In genomic region chr19:49589391-49589790, GRCh38 we compare ENCODE assay signal across 9 cellular contexts. TPM values are rescaled to one million over a fixed set of nuclear protein-coding genes. Genes with fewer than 3 reads are reported as not detected.
DNase-seq lines count a peak whose midpoint lies in the region; ATAC-seq, FAIRE-seq and TF ChIP-seq lines count a peak whose summit lies in the region.
"Had no signal": no experiment of that assay in that cellular context is flagged by ENCODE, and none has a peak within 500 bp of the region (broad histone marks: within the 10 kb centered on the region; RNA-seq: fewer than 3 reads in every experiment).

No MANE protein-coding gene starts in this region.

- H3K18ac ChIP-seq in H9 (ENCODE audit: insufficient read length, low read depth, low read length) = no peak overlapping the region

- no peaks in the 10 kb centered on the region for H4K20me1 ChIP-seq in H9 (ENCODE audit: control insufficient read depth, insufficient read depth, insufficient read length)

- peaks cover 14% of the 10 kb centered on the region for H3K23me2 ChIP-seq in H9 (ENCODE audit: insufficient read length, low read depth, low read length, poor library complexity, severe bottlenecking)

- no peak overlapping the region for H2BK15ac ChIP-seq in H9 (ENCODE audit: low read depth, low read length)

- peak overlapping the region in 2 of 3 donors; percentile 94 to 97 for H3K27ac Mint-ChIP-seq in CD4-positive, CD25-positive, alpha-beta regulatory T cell
- peak overlapping the region in 2 of 3 experiments; percentile 49 to 88; a peak in 3 of 7 replicates for H3K27ac Mint-ChIP-seq in H9

- intact Hi-C loops in colonic mucosa (cut with DNase I) = no loop called here
- intact Hi-C loops in pancreas (cut with DNase I) = loop anchor here in 1 of 3 donors (10.0 kb wide), 1 partner anchor 85 kb away; the partner anchor contains the start of gene PRMT1

- peaks cover 33% of the 10 kb centered on the region for H3K4me1 ChIP-seq in CD4-positive, CD25-positive, alpha-beta regulatory T cell (ENCODE audit: control insufficient read depth, insufficient read depth, low read length, poor library complexity, severe bottlenecking)
- H3K4me1 ChIP-seq in H9 (ENCODE audit: insufficient read depth, low read length) = no peaks in the 10 kb centered on the region; the same call in 1 of the 2 replicates
- no peaks in the 10 kb centered on the region for H3K4me1 ChIP-seq in colonic mucosa
- no peaks in the 10 kb centered on the region for H3K4me1 ChIP-seq in pancreas

- H2BK120ac ChIP-seq in H9 (ENCODE audit: low read depth, low read length, poor library complexity, severe bottlenecking) = no peak overlapping the region

- H3K27me3 Mint-ChIP-seq in CD4-positive, CD25-positive, alpha-beta regulatory T cell = peaks cover 7% of the 10 kb centered on the region
- no peaks in the 10 kb centered on the region for H3K27me3 Mint-ChIP-seq in H9 (ENCODE audit: low read depth)

- no peak overlapping the region for H3K23ac ChIP-seq in H9 (ENCODE audit: insufficient read length, low read depth, low read length)

- no peak overlapping the region for H4K5ac ChIP-seq in H9 (ENCODE audit: insufficient read length, low read depth, low read length)

- no peak overlapping the region for H3K4me3 ChIP-seq in CD4-positive, CD25-positive, alpha-beta regulatory T cell (ENCODE audit: low read depth, low read length)
- H3K4me3 ChIP-seq in colonic mucosa (no peak overlapping the region), pancreas (no peak overlapping the region)

- H3K14ac ChIP-seq in H9 (ENCODE audit: insufficient read depth, low read length) = no peak overlapping the region

- peaks cover 2% of the 10 kb centered on the region; the same call in 1 of the 2 replicates for H3K79me2 ChIP-seq in H9 (ENCODE audit: insufficient read depth, low read length)

- H3K36me3 Mint-ChIP-seq in CD4-positive, CD25-positive, alpha-beta regulatory T cell = peaks cover 10% of the 10 kb centered on the region
- H3K36me3 Mint-ChIP-seq in H9 (ENCODE audit: insufficient read depth in 1 of 3, low read depth in 3 of 3) = peaks cover 8 to 10% (median 9%) of the 10 kb centered on the region in 3 experiments; a peak in 6 of 7 replicates

- peak overlapping the region; percentile 40 to 94 (median 81) for H3K4me3 Mint-ChIP-seq in CD4-positive, CD25-positive, alpha-beta regulatory T cell
- peak overlapping the region in 1 of 2 experiments; percentile 60; a peak in 2 of 5 replicates for H3K4me3 Mint-ChIP-seq in H9

- H3K79me1 ChIP-seq in H9 (ENCODE audit: insufficient read depth, low read depth, low read length, poor library complexity, severe bottlenecking) = peaks cover 4% of the 10 kb centered on the region

- H3K4me2 ChIP-seq in H9 (ENCODE audit: insufficient read depth, insufficient read length, low read length) = no peak overlapping the region

- no peak for DNase-seq in CD4-positive, CD25-positive, alpha-beta regulatory T cell
- no peak for DNase-seq in H9
- no peak for DNase-seq in colonic mucosa
- peak in 1 of 6 donors; percentile 28 for DNase-seq in pancreas
- DNase-seq in NCI-H2081 treated with DMSO at 0.1 percent for 48 hours (lab: John Stamatoyannopoulos, UW) = no peak
- no peak for DNase-seq in NCI-H1048 (lab: John Stamatoyannopoulos, UW)
- no peak for DNase-seq in NK-92 (lab: John Stamatoyannopoulos, UW; ENCODE audit: unreplicated experiment)

- H2AFZ ChIP-seq in H9 (ENCODE audit: low read length) = no peak overlapping the region

- no peak overlapping the region for H4K91ac ChIP-seq in H9 (ENCODE audit: insufficient read length, low read depth, low read length)

- no CpG with 5 or more reads among the region's 5 CpGs for WGBS in H9 (ENCODE audit: extremely low coverage, insufficient read length, low lambda C conversion rate)
- WGBS in pancreas, 2 donors = 63 to 66% methylated on average over 4 of the region's 5 CpGs

- H3K9me3 ChIP-seq in CD4-positive, CD25-positive, alpha-beta regulatory T cell (ENCODE audit: control insufficient read depth in 2 of 2, low read length in 2 of 2) = no peaks in the 10 kb centered on the region
- H3K9me3 ChIP-seq in H9 (ENCODE audit: control insufficient read depth, low read depth, low read length) = no peaks in the 10 kb centered on the region
- H3K9me3 ChIP-seq in colonic mucosa = no peaks in the 10 kb centered on the region
- H3K9me3 ChIP-seq in pancreas = no peaks in the 10 kb centered on the region

- no peak for FAIRE-seq in pancreas (lab: Jason Lieb, UNC)

- no peak overlapping the region for H2AK5ac ChIP-seq in H9 (ENCODE audit: insufficient read length, low read length)

- peaks cover 0 to 41% (median 24%) of the 10 kb centered on the region in 4 donors for H3K4me1 Mint-ChIP-seq in CD4-positive, CD25-positive, alpha-beta regulatory T cell
- H3K4me1 Mint-ChIP-seq in H9 = peaks cover 15 to 31% of the 10 kb centered on the region in 2 experiments

- no peak overlapping the region for H3K56ac ChIP-seq in H9 (ENCODE audit: insufficient read length, low read depth, low read length)

- ATAC-seq in CD4-positive, CD25-positive, alpha-beta regulatory T cell (ENCODE audit: low read depth in 2 of 2) = no peak
- no peak for ATAC-seq in pancreas
- ATAC-seq in HG03432 (IDR thresholded peaks at IDR 0.05; ENCODE audit: unreplicated experiment) = no peak

- H3K9me3 Mint-ChIP-seq in CD4-positive, CD25-positive, alpha-beta regulatory T cell = no peaks in the 10 kb centered on the region
- no peaks in the 10 kb centered on the region; a peak in 2 of 5 replicates for H3K9me3 Mint-ChIP-seq in H9
- H3K9me3 Mint-ChIP-seq: activated T-helper 1 cell treated with anti-CD3 and anti-CD28 coated beads, Interleukin-12 subunit alpha, Interleukin-12 subunit beta, Interleukin-2, Interleukin-4 antibody, amounts not matched to agents 30 ng/mL and 10 ng/mL and 1 ng/mL, durations not matched to agents 14 hours and 24 hours and 36 hours had no signal

- TF ChIP-seq CTCF in H9 (conservative IDR thresholded peaks at IDR 0.05) (no peak), colonic mucosa (IDR thresholded peaks at IDR 0.05) (no peak), pancreas (IDR thresholded peaks at IDR 0.05) (no peak)

- no peak overlapping the region for H2BK20ac ChIP-seq in H9 (ENCODE audit: low read depth, low read length, poor library complexity, severe bottlenecking)

- H4K8ac ChIP-seq in H9 (replicated peaks; ENCODE audit: insufficient read length, low read depth, low read length) = no peak overlapping the region

- no peak overlapping the region for H3K9ac ChIP-seq in H9 (ENCODE audit: extremely low read depth, insufficient read length, low read length)
- H3K9ac ChIP-seq in colonic mucosa (ENCODE audit: low read depth in 2 of 2, low read length in 2 of 2) = no peak overlapping the region

- peaks cover 7% of the 10 kb centered on the region for H3K36me3 ChIP-seq in CD4-positive, CD25-positive, alpha-beta regulatory T cell (ENCODE audit: control insufficient read depth, insufficient read depth, low read length)
- no peaks in the 10 kb centered on the region for H3K36me3 ChIP-seq in colonic mucosa
- H3K36me3 ChIP-seq in pancreas = peaks cover 0 to under 1% (median 0%) of the 10 kb centered on the region in 3 donors

- H2BK12ac ChIP-seq in H9 (ENCODE audit: insufficient read length, low read depth, low read length) = no peak overlapping the region

- no peak overlapping the region for H2BK5ac ChIP-seq in H9 (ENCODE audit: insufficient read length, low read length)

- peak overlapping the region; percentile 85 for H3K27ac ChIP-seq in CD4-positive, CD25-positive, alpha-beta regulatory T cell (ENCODE audit: insufficient read depth, low read length, poor library complexity, severe bottlenecking)
- H3K27ac ChIP-seq in H9 (ENCODE audit: insufficient read length, low read depth, low read length) (no peak overlapping the region), colonic mucosa (peak overlapping the region; percentile 91), pancreas (peak overlapping the region; percentile 28 to 92 (median 85))

- H3K27me3 ChIP-seq in CD4-positive, CD25-positive, alpha-beta regulatory T cell (ENCODE audit: control insufficient read depth, insufficient read depth, low read length) = no peaks in the 10 kb centered on the region
- no peaks in the 10 kb centered on the region for H3K27me3 ChIP-seq in H9 (ENCODE audit: insufficient read depth, low read length)
- H3K27me3 ChIP-seq in colonic mucosa = no peaks in the 10 kb centered on the region
- no peaks in the 10 kb centered on the region for H3K27me3 ChIP-seq in pancreas

- H3K4ac ChIP-seq in H9 (ENCODE audit: low read depth, low read length) = no peak overlapping the region

- H3T11ph ChIP-seq in H9 (ENCODE audit: low read length) = no peak overlapping the region

RNA-seq across cellular contexts. Expression of gene PRR12, which starts 1.6 kb away (rescaled TPM):
- total RNA-seq in CD4-positive, CD25-positive, alpha-beta regulatory T cell = 50.2 TPM
- polyA plus RNA-seq in CD4-positive, CD25-positive, alpha-beta regulatory T cell = under 1 TPM; 0.05 to 0.18 (median 0.16) TPM
- total RNA-seq in H9 (2021) (64.2 and 65.9 TPM in 2 replicates), colonic mucosa (10 to 100 TPM; 17.5 to 33.1 TPM), pancreas (10 to 100 TPM in 3 of 6 donors, 1 to 10 TPM in 3; 8.3 to 17.7 (median 9.5) TPM)
- 10 to 100 TPM; 14.0 to 18.9 TPM for polyA plus RNA-seq in pancreas

RNA-seq across cellular contexts. Expression of gene PRRG2, which starts 8.3 kb away (rescaled TPM):
- total RNA-seq in CD4-positive, CD25-positive, alpha-beta regulatory T cell = 0.84 TPM
- polyA plus RNA-seq in CD4-positive, CD25-positive, alpha-beta regulatory T cell = not detected
- total RNA-seq in H9 (2021) (3.3 and 3.5 TPM in 2 replicates), colonic mucosa (10 to 100 TPM; 16.2 to 20.2 TPM), pancreas (1 to 10 TPM; 6.5 to 8.9 (median 8.3) TPM)
- 10 to 100 TPM; 11.6 to 15.9 TPM for polyA plus RNA-seq in pancreas

RNA-seq across cellular contexts. Expression of gene NOSIP, which starts 9.0 kb away (rescaled TPM):
- 124 TPM for total RNA-seq in CD4-positive, CD25-positive, alpha-beta regulatory T cell
- 100 to 1,000 TPM; 262 to 385 (median 285) TPM for polyA plus RNA-seq in CD4-positive, CD25-positive, alpha-beta regulatory T cell
- 75.1 and 78.4 TPM in 2 replicates for total RNA-seq in H9 (2021)
- total RNA-seq in colonic mucosa = 10 to 100 TPM; 63.2 to 91.2 TPM
- 10 to 100 TPM; 40.5 to 76.3 (median 52.1) TPM for total RNA-seq in pancreas
- 100 to 1,000 TPM; 120 to 148 TPM for polyA plus RNA-seq in pancreas

RNA-seq across cellular contexts. Expression of gene RRAS, which starts 50.6 kb away (rescaled TPM):
- total RNA-seq in CD4-positive, CD25-positive, alpha-beta regulatory T cell = 4.6 TPM
- polyA plus RNA-seq in CD4-positive, CD25-positive, alpha-beta regulatory T cell = 10 to 100 TPM; 17.7 to 22.1 (median 19.8) TPM
- total RNA-seq in H9 (2021) (8.3 and 9.9 TPM in 2 replicates), colonic mucosa (10 to 100 TPM; 45.7 to 62.2 TPM), pancreas (10 to 100 TPM in 2 of 6 donors, 1 to 10 TPM in 4; 5.5 to 24.4 (median 7.5) TPM)
- 10 to 100 TPM; 27.2 to 42.9 TPM for polyA plus RNA-seq in pancreas

RNA-seq across cellular contexts. Expression of gene SCAF1, which starts 52.6 kb away (rescaled TPM):
- total RNA-seq in CD4-positive, CD25-positive, alpha-beta regulatory T cell = 47.4 TPM
- polyA plus RNA-seq in CD4-positive, CD25-positive, alpha-beta regulatory T cell = under 1 TPM in 3 of 4 donors, not detected in 1; 0.53 to 0.88 (median 0.75) TPM
- total RNA-seq in H9 (2021) (85.3 and 86.4 TPM in 2 replicates), colonic mucosa (10 to 100 TPM; 54.2 to 85.7 TPM), pancreas (10 to 100 TPM; 17.3 to 34.8 (median 28.3) TPM)
- 10 to 100 TPM; 17.8 to 30.4 TPM for polyA plus RNA-seq in pancreas
